Comparison of ENCODE assay signal across 10 cellular contexts in the genomic region with DNA sequence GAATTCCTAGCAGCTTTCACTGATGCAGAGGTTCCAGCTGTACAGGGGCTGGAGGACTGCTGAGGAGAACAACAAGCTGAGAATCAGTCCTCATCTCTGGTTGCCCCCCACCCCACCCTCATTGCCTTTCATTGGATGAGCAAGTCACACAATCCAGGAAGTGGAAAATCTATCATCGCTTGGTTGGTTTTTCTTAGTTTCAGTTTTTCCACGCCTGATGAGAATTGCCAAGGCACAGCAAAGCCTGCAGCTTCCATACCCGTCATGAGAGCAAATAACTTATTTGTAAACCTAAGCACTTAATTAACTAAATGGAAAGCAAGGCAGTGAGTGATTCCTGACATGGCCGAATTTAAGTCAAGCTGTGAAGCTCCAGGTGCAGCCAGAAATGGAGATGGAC. TPM values are rescaled to one million over a fixed set of nuclear protein-coding genes. Genes with fewer than 3 reads are reported as not detected.
DNase-seq lines count a peak whose midpoint lies in the region; ATAC-seq lines count a peak whose summit lies in the region.
"Had no signal": no experiment of that assay in that cellular context is flagged by ENCODE, and none has a peak within 500 bp of the region (broad histone marks: within the 10 kb centered on the region; RNA-seq: fewer than 3 reads in every experiment).

No MANE protein-coding gene starts in this region.

- H3K9me3 ChIP-seq in mononuclear cell (ENCODE audit: low read depth, low read length) (no peaks in the 10 kb centered on the region), aorta (ENCODE audit: control insufficient read depth, low read length) (no peaks in the 10 kb centered on the region)
- H3K9me3 ChIP-seq: pancreas had no signal

- H3K27ac ChIP-seq in aorta (ENCODE audit: low read depth in 1 of 2, low read length in 2 of 2): no peak overlapping the region
- H3K27ac ChIP-seq: pancreas had no signal

- ATAC-seq in aorta (ENCODE audit: low FRiP score) (no peak), GM21367 (IDR thresholded peaks at IDR 0.05; ENCODE audit: unreplicated experiment) (no peak), HG03565 (IDR thresholded peaks at IDR 0.05; ENCODE audit: unreplicated experiment) (no peak)

- H3K4me3 ChIP-seq in mononuclear cell (ENCODE audit: low read length): peak overlapping the region; percentile 41
- peak overlapping the region; percentile 32 to 66 for H3K4me3 ChIP-seq in aorta (ENCODE audit: low read length in 2 of 2)
- H3K4me3 ChIP-seq: pancreas had no signal

- WGBS in aorta, 2 donors: 24 to 25% methylated on average over 4 of the region's 4 CpGs

- peak; percentile 8 to 48 (median 28) for DNase-seq in stimulated activated naive CD4-positive, alpha-beta T cell (lab: John Stamatoyannopoulos, UW)
- no peak for DNase-seq in stimulated activated naive CD4-positive, alpha-beta T cell treated with Interleukin-2 at 50 U/mL for 16 hours (lab: John Stamatoyannopoulos, UW)
- DNase-seq in activated gamma-delta T cell treated with anti-CD3 and anti-CD28 coated beads, Interleukin-2, amount 50 U/mL, for 16 hours (ENCODE audit: low read depth): peak; percentile 4
- DNase-seq in aorta (no peak), retina (no peak)
- DNase-seq: activated B cell treated with CpG ODN at 0.5 μM for 24 hours, pancreas had no signal

- no peaks in the 10 kb centered on the region for H3K27me3 ChIP-seq in mononuclear cell (ENCODE audit: insufficient read depth, low read length)
- no peaks in the 10 kb centered on the region for H3K27me3 ChIP-seq in aorta (ENCODE audit: control insufficient read depth in 1 of 2, insufficient read depth in 2 of 2, low read length in 1 of 2)
- H3K27me3 ChIP-seq: pancreas had no signal

- intact Hi-C loops in aorta (cut with DNase I): no loop called here

- no peaks in the 10 kb centered on the region for H3K36me3 ChIP-seq in aorta (ENCODE audit: control insufficient read depth in 1 of 2, insufficient read depth in 2 of 2, low read length in 1 of 2)
- H3K36me3 ChIP-seq: pancreas had no signal

- H3K4me1 ChIP-seq in mononuclear cell (ENCODE audit: insufficient read depth, low read length): no peaks in the 10 kb centered on the region
- H3K4me1 ChIP-seq in aorta (ENCODE audit: control insufficient read depth in 1 of 2, insufficient read depth in 2 of 2, low read length in 2 of 2): no peaks in the 10 kb centered on the region
- H3K4me1 ChIP-seq: pancreas had no signal

RNA-seq across cellular contexts. Expression of a gene that starts 21.4 kb away (rescaled TPM):
- total RNA-seq in mononuclear cell (0.73 TPM), aorta (under 1 TPM; 0.52 to 0.93 TPM)
- under 1 TPM in 1 of 2 donors, not detected in 1; 0.38 TPM for polyA plus RNA-seq in aorta
- total RNA-seq: activated B cell treated with CpG ODN at 0.5 μM for 24 hours had no signal

Comparison
In these comparisons a context has a peak if more than half of its experiments do, and no peak if none do; other contexts are left out.
1. DNase-seq: peak in stimulated activated naive CD4-positive, alpha-beta T cell (6 of 6) and activated gamma-delta T cell treated with anti-CD3 and anti-CD28 coated beads, Interleukin-2, amount 50 U/mL, for 16 hours (single experiment); none in stimulated activated naive CD4-positive, alpha-beta T cell treated with Interleukin-2 at 50 U/mL for 16 hours (single experiment), aorta (0 of 2) and retina (single experiment).